ENCODE assay signal across 16 cellular contexts in genomic region chr3:148971819-148972218, GRCh38. TPM values are rescaled to one million over a fixed set of nuclear protein-coding genes. Genes with fewer than 3 reads are reported as not detected.
DNase-seq lines count a peak whose midpoint lies in the region; TF ChIP-seq lines count a peak whose summit lies in the region.
"Had no signal": no experiment of that assay in that cellular context is flagged by ENCODE, and none has a peak within 500 bp of the region (broad histone marks: within the 10 kb centered on the region; RNA-seq: fewer than 3 reads in every experiment).

No MANE protein-coding gene starts in this region.

- H2AFZ ChIP-seq in neural progenitor cell (replicated peaks) = peak overlapping the region; percentile 60
- H2AFZ ChIP-seq in mesenchymal stem cell (ENCODE audit: low read depth, low read length) = no peak overlapping the region

- no peak overlapping the region for H3K4me3 Mint-ChIP-seq in neural progenitor cell
- H3K4me3 Mint-ChIP-seq: activated CD8-positive, alpha-beta memory T cell treated with anti-CD3 and anti-CD28 coated beads, Interleukin-2, amount 10 ng/mL, durations not matched to agents 7 days and 5 days; WTC11 had no signal

- H3K27me3 ChIP-seq in AG04450 (ENCODE audit: control insufficient read depth, insufficient read depth, low read length) (no peaks in the 10 kb centered on the region), neural progenitor cell (no peaks in the 10 kb centered on the region), mesenchymal stem cell (ENCODE audit: control insufficient read depth in 1 of 2, insufficient read depth in 1 of 2, low read length in 2 of 2) (no peaks in the 10 kb centered on the region), SJCRH30 (no peaks in the 10 kb centered on the region), dorsolateral prefrontal cortex (no peaks in the 10 kb centered on the region)

- H4K20me1 ChIP-seq in neural progenitor cell (ENCODE audit: low read depth) = no peaks in the 10 kb centered on the region

- H3K36me3 ChIP-seq in neural progenitor cell = no peaks in the 10 kb centered on the region
- H3K36me3 ChIP-seq in mesenchymal stem cell (ENCODE audit: control insufficient read depth in 1 of 2, insufficient read depth in 2 of 2, low read depth in 1 of 2, low read length in 2 of 2) = no peaks in the 10 kb centered on the region
- H3K36me3 ChIP-seq in SJCRH30 = no peaks in the 10 kb centered on the region

- H3K27me3 Mint-ChIP-seq in neural progenitor cell (ENCODE audit: insufficient read depth, low read depth) = no peaks in the 10 kb centered on the region
- H3K27me3 Mint-ChIP-seq: activated CD8-positive, alpha-beta memory T cell treated with anti-CD3 and anti-CD28 coated beads, Interleukin-2, amount 10 ng/mL, durations not matched to agents 7 days and 5 days had no signal

- H3K4me1 ChIP-seq in neural progenitor cell (peaks cover 12% of the 10 kb centered on the region), mesenchymal stem cell (ENCODE audit: control insufficient read depth, insufficient read depth, low read depth, low read length) (no peaks in the 10 kb centered on the region), SJCRH30 (no peaks in the 10 kb centered on the region)

- H3K4me2 ChIP-seq in neural progenitor cell (no peak overlapping the region), mesenchymal stem cell (ENCODE audit: low read length, poor library complexity, severe bottlenecking) (no peak overlapping the region)

- CTCF ChIA-PET in AG04450 (lab: Charles Lee) = interaction anchor here (3.8 kb wide), 1 partner anchor 16 kb away, joined by 18 read pairs; no protein-coding TSS in a partner anchor

- no peak for TF ChIP-seq CTCF in AG04450 (IDR thresholded peaks at IDR 0.05; ENCODE audit: low read depth, low read length)
- TF ChIP-seq CTCF in neural progenitor cell (IDR thresholded peaks at IDR 0.05) = no peak
- no peak for TF ChIP-seq CTCF in dorsolateral prefrontal cortex (IDR thresholded peaks at IDR 0.05 in 54 of 56, conservative IDR thresholded peaks at IDR 0.05 in 2 of 56; ENCODE audit: low read depth in 1 of 56, partially characterized antibody in 56 of 56)

- H3K27ac ChIP-seq in AG04450 (ENCODE audit: low read depth, low read length) (no peak overlapping the region), neural progenitor cell (no peak overlapping the region), mesenchymal stem cell (ENCODE audit: low read length, poor library complexity, severe bottlenecking) (no peak overlapping the region), SJCRH30 (no peak overlapping the region), dorsolateral prefrontal cortex (no peak overlapping the region)
- H3K27ac ChIP-seq: psoas muscle had no signal

- H3K9me3 ChIP-seq in AG04450 (ENCODE audit: control insufficient read depth, insufficient read depth, low read length) = no peaks in the 10 kb centered on the region
- no peaks in the 10 kb centered on the region for H3K9me3 ChIP-seq in neural progenitor cell (ENCODE audit: low read depth)
- no peaks in the 10 kb centered on the region for H3K9me3 ChIP-seq in mesenchymal stem cell (ENCODE audit: control insufficient read depth, low read length)
- no peaks in the 10 kb centered on the region for H3K9me3 ChIP-seq in SJCRH30 (replicated peaks)
- H3K9me3 ChIP-seq: psoas muscle had no signal

- POLR2A ChIA-PET in AG04450 (lab: Yijun Ruan, JAX) = interaction anchor here (0.7 kb wide), 2 partner anchors 21 to 502 kb away, joined by 3 to 4 read pairs; no protein-coding TSS in a partner anchor

- no peak overlapping the region for H2BK12ac ChIP-seq in mesenchymal stem cell (ENCODE audit: low read length in 2 of 2)

- no peak overlapping the region for H4K8ac ChIP-seq in mesenchymal stem cell (ENCODE audit: low read length)

- H3K9me3 Mint-ChIP-seq in neural progenitor cell = peaks cover 8% of the 10 kb centered on the region

- DNase-seq in AG04450 (ENCODE audit: low read depth, low spot score) = peak; percentile 51
- DNase-seq in dermis blood vessel endothelial cell = peak; percentile 55
- DNase-seq in neural progenitor cell (ENCODE audit: low spot score) = no peak
- DNase-seq in GF-D8 (lab: John Stamatoyannopoulos, UW) = no peak
- DNase-seq in mesenchymal stem cell = no peak
- DNase-seq in SJCRH30 = no peak
- DNase-seq in dorsolateral prefrontal cortex = no peak
- DNase-seq: ACHN; activated CD8-positive, alpha-beta memory T cell treated with anti-CD3 and anti-CD28 coated beads, Interleukin-2, amount 10 ng/mL, durations not matched to agents 7 days and 5 days; COR-L47; NCI-H2081 treated with DMSO at 0.1 percent for 48 hours; NCI-H69; psoas muscle; SW 1271 had no signal

- no peaks in the 10 kb centered on the region for H3F3A ChIP-seq in neural progenitor cell (ENCODE audit: low read depth)

- H3K36me3 Mint-ChIP-seq in neural progenitor cell = no peaks in the 10 kb centered on the region

- no peak overlapping the region for H3K23ac ChIP-seq in mesenchymal stem cell (ENCODE audit: low read length in 2 of 2)

- H4K91ac ChIP-seq in mesenchymal stem cell (ENCODE audit: low read length) = no peak overlapping the region

- H3K79me1 ChIP-seq in mesenchymal stem cell (replicated peaks; ENCODE audit: low read length, poor library complexity, severe bottlenecking) = no peaks in the 10 kb centered on the region

- no peak overlapping the region for H3K18ac ChIP-seq in mesenchymal stem cell (ENCODE audit: low read depth in 1 of 2, low read length in 2 of 2)

- TF ChIP-seq RAD21 in Ishikawa (IDR thresholded peaks at IDR 0.05; ENCODE audit: low read depth) = no peak

- H2BK120ac ChIP-seq in mesenchymal stem cell (ENCODE audit: low read depth, low read length) = no peak overlapping the region

- H2BK15ac ChIP-seq in mesenchymal stem cell (ENCODE audit: low read depth, poor library complexity, severe bottlenecking) = no peak overlapping the region

- H2BK5ac ChIP-seq in mesenchymal stem cell (ENCODE audit: low read depth, low read length, poor library complexity, severe bottlenecking) = no peak overlapping the region

- peaks cover 34% of the 10 kb centered on the region for H3K4me1 Mint-ChIP-seq in neural progenitor cell
- H3K4me1 Mint-ChIP-seq: WTC11 had no signal

- H2AK5ac ChIP-seq in mesenchymal stem cell (ENCODE audit: low read length, severe bottlenecking) = no peak overlapping the region

- H3K9ac ChIP-seq in neural progenitor cell (no peak overlapping the region), mesenchymal stem cell (ENCODE audit: low read length) (no peak overlapping the region)

- no peak overlapping the region for H3K14ac ChIP-seq in mesenchymal stem cell (ENCODE audit: low read length in 2 of 2)

- no peaks in the 10 kb centered on the region for H3K79me2 ChIP-seq in neural progenitor cell (ENCODE audit: low read depth)

- H3K27ac Mint-ChIP-seq in neural progenitor cell = no peak overlapping the region
- H3K27ac Mint-ChIP-seq: activated CD8-positive, alpha-beta memory T cell treated with anti-CD3 and anti-CD28 coated beads, Interleukin-2, amount 10 ng/mL, durations not matched to agents 7 days and 5 days; WTC11 had no signal

- TF ChIP-seq EP300 in Ishikawa (IDR thresholded peaks at IDR 0.05; ENCODE audit: borderline replicate concordance) = no peak

- H3K4ac ChIP-seq in mesenchymal stem cell (ENCODE audit: low read depth in 1 of 2, low read length in 2 of 2) = no peak overlapping the region

- intact Hi-C loops in dorsolateral prefrontal cortex (cut with DNase I) = no loop called here

- H3K4me3 ChIP-seq in AG04450 (ENCODE audit: low read depth, low read length) (no peak overlapping the region), neural progenitor cell (no peak overlapping the region), mesenchymal stem cell (ENCODE audit: insufficient read depth in 1 of 2, low read depth in 1 of 2, low read length in 2 of 2) (no peak overlapping the region), SJCRH30 (no peak overlapping the region), dorsolateral prefrontal cortex (no peak overlapping the region)
- H3K4me3 ChIP-seq: psoas muscle had no signal

TF ChIP-seq in Ishikawa, 13 proteins besides CTCF, POLR2A, EP300 and RAD21 (continues in another document):
- TF ChIP-seq CREB1 (IDR thresholded peaks at IDR 0.05; ENCODE audit: low read depth) (no peak), NFIC (IDR thresholded peaks at IDR 0.05) (no peak), REST (IDR thresholded peaks at IDR 0.05; ENCODE audit: low read depth) (no peak), TCF12 (IDR thresholded peaks at IDR 0.05; ENCODE audit: low read depth) (no peak), ZBTB7A (IDR thresholded peaks at IDR 0.05; ENCODE audit: low read depth) (no peak), EGR1 (IDR thresholded peaks at IDR 0.05) (no peak)

RNA-seq across cellular contexts. Expression of gene GYG1, which starts 19.5 kb away (rescaled TPM):
- 70.0 and 75.2 TPM in 2 replicates for polyA plus RNA-seq in AG04450 (2011; rRNA removed)
- polyA minus RNA-seq in AG04450 (2011; rRNA and poly(A)+ RNA removed) = 54.6 and 65.1 TPM in 2 replicates
- total RNA-seq in dermis blood vessel endothelial cell (38.6 and 48.0 TPM in 2 replicates), neural progenitor cell (ENCODE audit: low replicate concordance) (20.7 and 22.0 TPM in 2 replicates), dorsolateral prefrontal cortex (10 to 100 TPM; 10.1 to 70.8 (median 37.8) TPM)
- polyA plus RNA-seq in mesenchymal stem cell (2013, experiment 1 of 2) = 59.2 TPM
- 59.2 TPM for polyA plus RNA-seq in mesenchymal stem cell (2013, experiment 2 of 2)
- total RNA-seq in SJCRH30 (2014; rRNA removed; shearing (Covaris generic)) = 32.6 and 33.5 TPM in 2 replicates

Comparison
In these comparisons a context has a peak if more than half of its experiments do, and no peak if none do; other contexts are left out.
1. DNase-seq: peak in AG04450 (single experiment) and dermis blood vessel endothelial cell (single experiment); none in neural progenitor cell (single experiment), GF-D8 (single experiment), mesenchymal stem cell (single experiment), SJCRH30 (0 of 2) and dorsolateral prefrontal cortex (0 of 10).